21 cellular contexts compared by ENCODE assay signal in genomic region chr12:82833461-82833860, GRCh38.
"Had no signal": no experiment of that assay in that cellular context is flagged by ENCODE, and none has a peak within 500 bp of the region (broad histone marks: within the 10 kb centered on the region; RNA-seq: fewer than 3 reads in every experiment).

No MANE protein-coding gene starts in this region.

- H3K9me3 ChIP-seq: colonic mucosa, heart left ventricle, mucosa of descending colon, ovary, stomach had no signal

- H3K4me1 ChIP-seq: colonic mucosa had no signal

- H3K27ac ChIP-seq: colonic mucosa, heart left ventricle, ovary, stomach had no signal

- DNase-seq: colonic mucosa; dermis blood vessel endothelial cell; effector CD4-positive, alpha-beta T cell; heart left ventricle; hypothalamus; islet precursor cell; mammary epithelial cell; mucosa of descending colon; naive thymus-derived CD8-positive, alpha-beta T cell; ovary; right cardiac atrium; small intestine; stimulated activated CD4-positive, alpha-beta T cell treated with anti-CD3 and anti-CD28 coated beads, Interleukin-12 subunit alpha, Interleukin-12 subunit beta, amount 100 ng/mL, for 4 hours; stimulated activated naive CD4-positive, alpha-beta T cell; stomach; trophoblast cell had no signal

- H3K36me3 ChIP-seq: colonic mucosa, heart left ventricle, ovary, stomach had no signal

- H3K4me3 Mint-ChIP-seq: naive thymus-derived CD8-positive, alpha-beta T cell; neural crest cell had no signal

- H3K27ac Mint-ChIP-seq: naive thymus-derived CD8-positive, alpha-beta T cell; progenitor cell of endocrine pancreas had no signal

- H3K9me3 Mint-ChIP-seq: naive thymus-derived CD8-positive, alpha-beta T cell; neural crest cell had no signal

- H3K27me3 Mint-ChIP-seq: naive thymus-derived CD8-positive, alpha-beta T cell; progenitor cell of endocrine pancreas had no signal

- ATAC-seq: esophagus mucosa; heart left ventricle; left lobe of liver; mucosa of descending colon; naive thymus-derived CD8-positive, alpha-beta T cell; right cardiac atrium had no signal

- H3K36me3 Mint-ChIP-seq: naive thymus-derived CD8-positive, alpha-beta T cell had no signal

- H3K4me1 Mint-ChIP-seq: naive thymus-derived CD8-positive, alpha-beta T cell had no signal

- H3K4me3 ChIP-seq: colonic mucosa, heart left ventricle, mucosa of descending colon, ovary, stomach had no signal

- H3K27me3 ChIP-seq: colonic mucosa, heart left ventricle, ovary, stomach had no signal

- FAIRE-seq: frontal cortex, small intestine had no signal
